8 cellular contexts compared by ENCODE assay signal in genomic region chr10:135601-136464, GRCh38. TPM values are rescaled to one million over a fixed set of nuclear protein-coding genes. Genes with fewer than 3 reads are reported as not detected.
DNase-seq lines count a peak whose midpoint lies in the region; ATAC-seq, FAIRE-seq and TF ChIP-seq lines count a peak whose summit lies in the region.

No MANE protein-coding gene starts in this region.

- H3K9me3 Mint-ChIP-seq in CD4-positive, CD25-positive, alpha-beta regulatory T cell = no peaks in the 10 kb centered on the region
- no peaks in the 10 kb centered on the region for H3K9me3 Mint-ChIP-seq in activated naive CD8-positive, alpha-beta T cell treated with anti-CD3 and anti-CD28 coated beads for 36 hours

- peak; percentile 43 to 61 for ATAC-seq in CD4-positive, CD25-positive, alpha-beta regulatory T cell (ENCODE audit: low read depth in 2 of 2)
- ATAC-seq in GM19372 (IDR thresholded peaks at IDR 0.05; ENCODE audit: low read depth, unreplicated experiment) = peak; percentile 29
- peak; percentile 26 for ATAC-seq in HG03460 (IDR thresholded peaks at IDR 0.05; ENCODE audit: unreplicated experiment)
- ATAC-seq in Right ventricle myocardium superior (ENCODE audit: poor library complexity) = peak; percentile 42
- ATAC-seq in pancreas = peak; percentile 51 to 70 (median 59)

- H3K36me3 Mint-ChIP-seq in CD4-positive, CD25-positive, alpha-beta regulatory T cell = no peaks in the 10 kb centered on the region
- H3K36me3 Mint-ChIP-seq in activated naive CD8-positive, alpha-beta T cell treated with anti-CD3 and anti-CD28 coated beads for 36 hours = peaks cover 1% of the 10 kb centered on the region

- peak; percentile 30 to 69 (median 60) for DNase-seq in CD4-positive, CD25-positive, alpha-beta regulatory T cell
- DNase-seq in SJSA1 (ENCODE audit: low read depth in 1 of 2, low spot score in 2 of 2) (peak; percentile 66 to 71), Right ventricle myocardium superior (peak; percentile 80), pancreas (peak; percentile 55 to 86 (median 70)), tibial nerve (ENCODE audit: low spot score in 2 of 2) (peak; percentile 34 to 50)
- DNase-seq in activated naive CD8-positive, alpha-beta T cell treated with anti-CD3 and anti-CD28 coated beads for 36 hours = peak; percentile 67

- H3K4me1 Mint-ChIP-seq in CD4-positive, CD25-positive, alpha-beta regulatory T cell = peaks cover 25 to 49% (median 41%) of the 10 kb centered on the region in 4 donors
- H3K4me1 Mint-ChIP-seq in activated naive CD8-positive, alpha-beta T cell treated with anti-CD3 and anti-CD28 coated beads for 36 hours = peaks cover 48% of the 10 kb centered on the region

- peak overlapping the region; percentile 93 to 98 (median 94) for H3K4me3 Mint-ChIP-seq in CD4-positive, CD25-positive, alpha-beta regulatory T cell
- H3K4me3 Mint-ChIP-seq in activated naive CD8-positive, alpha-beta T cell treated with anti-CD3 and anti-CD28 coated beads for 36 hours = peak overlapping the region; percentile 83

- intact Hi-C loops in Right ventricle myocardium superior (cut with DNase I) (no loop called here), pancreas (cut with DNase I) (no loop called here)

- 0% methylated on average over 69 to 112 of the region's 112 CpGs for WGBS in pancreas, 2 donors
- 1% methylated on average over 25 to 37 of the region's 112 CpGs for WGBS in tibial nerve, 2 donors

- H3K9me3 ChIP-seq in CD4-positive, CD25-positive, alpha-beta regulatory T cell (ENCODE audit: control insufficient read depth in 2 of 2, low read length in 2 of 2) = no peaks in the 10 kb centered on the region
- no peaks in the 10 kb centered on the region for H3K9me3 ChIP-seq in SJSA1 (replicated peaks)
- H3K9me3 ChIP-seq in pancreas = no peaks in the 10 kb centered on the region
- H3K9me3 ChIP-seq in tibial nerve = no peaks in the 10 kb centered on the region

- FAIRE-seq in pancreas (lab: Jason Lieb, UNC) = no peak

- peak in 1 of 2 donors; percentile 36 for TF ChIP-seq EP300 in tibial nerve (IDR thresholded peaks at IDR 0.05)

- peaks cover 34% of the 10 kb centered on the region for H3K4me1 ChIP-seq in CD4-positive, CD25-positive, alpha-beta regulatory T cell (ENCODE audit: control insufficient read depth, insufficient read depth, low read length, poor library complexity, severe bottlenecking)
- peaks cover 34% of the 10 kb centered on the region for H3K4me1 ChIP-seq in SJSA1 (replicated peaks)
- peaks cover 9 to 34% (median 9%) of the 10 kb centered on the region in 3 donors for H3K4me1 ChIP-seq in pancreas
- H3K4me1 ChIP-seq in tibial nerve = peaks cover 2 to 51% (median 24%) of the 10 kb centered on the region in 4 donors

- H3K27me3 Mint-ChIP-seq in CD4-positive, CD25-positive, alpha-beta regulatory T cell = no peaks in the 10 kb centered on the region
- H3K27me3 Mint-ChIP-seq in activated naive CD8-positive, alpha-beta T cell treated with anti-CD3 and anti-CD28 coated beads for 36 hours = no peaks in the 10 kb centered on the region

- H3K36me3 ChIP-seq in CD4-positive, CD25-positive, alpha-beta regulatory T cell (ENCODE audit: control insufficient read depth, insufficient read depth, low read length) = no peaks in the 10 kb centered on the region
- H3K36me3 ChIP-seq in SJSA1 (peaks cover 9% of the 10 kb centered on the region), pancreas (no peaks in the 10 kb centered on the region), tibial nerve (no peaks in the 10 kb centered on the region)

- peak overlapping the region; percentile 80 for H3K27ac ChIP-seq in CD4-positive, CD25-positive, alpha-beta regulatory T cell (ENCODE audit: insufficient read depth, low read length, poor library complexity, severe bottlenecking)
- peak overlapping the region; percentile 95 for H3K27ac ChIP-seq in SJSA1
- H3K27ac ChIP-seq in pancreas = peak overlapping the region; percentile 84 to 96 (median 94)
- peak overlapping the region; percentile 97 to 100 (median 98) for H3K27ac ChIP-seq in tibial nerve

- H3K27me3 ChIP-seq in CD4-positive, CD25-positive, alpha-beta regulatory T cell (ENCODE audit: control insufficient read depth, insufficient read depth, low read length) = no peaks in the 10 kb centered on the region
- no peaks in the 10 kb centered on the region for H3K27me3 ChIP-seq in SJSA1 (replicated peaks)
- H3K27me3 ChIP-seq in pancreas = no peaks in the 10 kb centered on the region
- H3K27me3 ChIP-seq in tibial nerve = no peaks in the 10 kb centered on the region

- no peak for TF ChIP-seq CTCF in pancreas (IDR thresholded peaks at IDR 0.05)
- TF ChIP-seq CTCF in tibial nerve (IDR thresholded peaks at IDR 0.05) = no peak

- peak overlapping the region; percentile 87 for H3K4me3 ChIP-seq in CD4-positive, CD25-positive, alpha-beta regulatory T cell (ENCODE audit: low read depth, low read length)
- H3K4me3 ChIP-seq in SJSA1 (peak overlapping the region; percentile 95), pancreas (peak overlapping the region; percentile 64 to 84 (median 74)), tibial nerve (peak overlapping the region; percentile 69 to 95 (median 84))

- TF ChIP-seq POLR2A in tibial nerve (IDR thresholded peaks at IDR 0.05) = no peak

- peak overlapping the region; percentile 91 to 93 (median 92) for H3K27ac Mint-ChIP-seq in CD4-positive, CD25-positive, alpha-beta regulatory T cell
- peak overlapping the region; percentile 82 for H3K27ac Mint-ChIP-seq in activated naive CD8-positive, alpha-beta T cell treated with anti-CD3 and anti-CD28 coated beads for 36 hours

RNA-seq across cellular contexts. Expression of gene ZMYND11, which starts 0.6 kb away (rescaled TPM):
- total RNA-seq in CD4-positive, CD25-positive, alpha-beta regulatory T cell = 44.2 TPM
- polyA plus RNA-seq in CD4-positive, CD25-positive, alpha-beta regulatory T cell = 10 to 100 TPM; 24.8 to 32.9 (median 31.7) TPM
- total RNA-seq in SJSA1 (2014; rRNA removed; shearing (Covaris generic)) = 71.5 and 88.5 TPM in 2 replicates
- 10 to 100 TPM; 21.7 to 21.8 TPM for total RNA-seq in activated naive CD8-positive, alpha-beta T cell treated with anti-CD3 and anti-CD28 coated beads for 36 hours
- total RNA-seq in Right ventricle myocardium superior (64.9 TPM), pancreas (10 to 100 TPM; 31.3 to 51.4 (median 39.9) TPM), tibial nerve (10 to 100 TPM; 66.3 to 80.2 (median 69.2) TPM)
- 10 to 100 TPM; 20.5 to 34.1 TPM for polyA plus RNA-seq in pancreas

Comparison
In these comparisons a context has a peak if more than half of its experiments do, and no peak if none do; other contexts are left out.
1. Peak in every context shown above with its lines: DNase-seq, ATAC-seq, H3K4me3 ChIP-seq and H3K27ac ChIP-seq.